In genomic region chr22:36374603-36375024, GRCh38 we compare ENCODE assay signal across 8 cellular contexts. TPM values are rescaled to one million over a fixed set of nuclear protein-coding genes. Genes with fewer than 3 reads are reported as not detected.
A peak's percentile ranks its signal among the peaks of the same experiment; 100 is the strongest.
DNase-seq lines count a peak whose midpoint lies in the region; ATAC-seq and TF ChIP-seq lines count a peak whose summit lies in the region.

No MANE protein-coding gene starts in this region.

- peak in 1 of 3 donors; percentile 51 for DNase-seq in CD4-positive, CD25-positive, alpha-beta regulatory T cell
- DNase-seq in RPMI7951 (ENCODE audit: low read depth) (peak; percentile 63), osteocyte (ENCODE audit: extremely low spot score, unreplicated experiment) (no peak), ovary (no peak), H4 (ENCODE audit: low spot score) (no peak), G401 (ENCODE audit: low spot score) (no peak)

- intact Hi-C loops in ovary (cut with DNase I): loop anchor here in 1 of 4 donors (10.0 kb wide), 1 partner anchor 90 kb away; no protein-coding TSS in a partner anchor

- H3K36me3 ChIP-seq in CD4-positive, CD25-positive, alpha-beta regulatory T cell (ENCODE audit: control insufficient read depth, insufficient read depth, low read length): peaks cover 14% of the 10 kb centered on the region
- H3K36me3 ChIP-seq in ovary: no peaks in the 10 kb centered on the region

- H3K4me1 ChIP-seq in CD4-positive, CD25-positive, alpha-beta regulatory T cell (ENCODE audit: control insufficient read depth, insufficient read depth, low read length, poor library complexity, severe bottlenecking): peaks cover 95% of the 10 kb centered on the region
- peaks cover 31% of the 10 kb centered on the region for H3K4me1 ChIP-seq in ovary (ENCODE audit: insufficient read depth)

- H3K9me3 Mint-ChIP-seq in CD4-positive, CD25-positive, alpha-beta regulatory T cell: no peaks in the 10 kb centered on the region
- H3K9me3 Mint-ChIP-seq in osteocyte (ENCODE audit: unreplicated experiment): no peaks in the 10 kb centered on the region

- H3K36me3 Mint-ChIP-seq in CD4-positive, CD25-positive, alpha-beta regulatory T cell: peaks cover 28% of the 10 kb centered on the region
- H3K36me3 Mint-ChIP-seq in osteocyte (ENCODE audit: unreplicated experiment): peaks cover 16% of the 10 kb centered on the region

- TF ChIP-seq EP300 in ovary (IDR thresholded peaks at IDR 0.05): no peak

- peak overlapping the region; percentile 81 for H3K4me3 ChIP-seq in CD4-positive, CD25-positive, alpha-beta regulatory T cell (ENCODE audit: low read depth, low read length)
- H3K4me3 ChIP-seq in ovary: no peak overlapping the region

- H3K27me3 ChIP-seq in CD4-positive, CD25-positive, alpha-beta regulatory T cell (ENCODE audit: control insufficient read depth, insufficient read depth, low read length): no peaks in the 10 kb centered on the region
- H3K27me3 ChIP-seq in ovary: no peaks in the 10 kb centered on the region

- H3K4me3 Mint-ChIP-seq in CD4-positive, CD25-positive, alpha-beta regulatory T cell: peak overlapping the region; percentile 67 to 87 (median 86)
- no peak overlapping the region for H3K4me3 Mint-ChIP-seq in osteocyte (ENCODE audit: unreplicated experiment)

- peak overlapping the region; percentile 96 for H3K27ac ChIP-seq in CD4-positive, CD25-positive, alpha-beta regulatory T cell (ENCODE audit: insufficient read depth, low read length, poor library complexity, severe bottlenecking)
- peak overlapping the region; percentile 10 for H3K27ac ChIP-seq in cingulate gyrus (ENCODE audit: low read depth, low read length)
- no peak overlapping the region for H3K27ac ChIP-seq in ovary

- no peak for TF ChIP-seq CTCF in osteocyte (IDR thresholded peaks at IDR 0.05)
- TF ChIP-seq CTCF in ovary (IDR thresholded peaks at IDR 0.05): no peak

- H3K27ac Mint-ChIP-seq in CD4-positive, CD25-positive, alpha-beta regulatory T cell: peak overlapping the region; percentile 93 to 97 (median 93)
- H3K27ac Mint-ChIP-seq in osteocyte (ENCODE audit: unreplicated experiment): peak overlapping the region; percentile 69

- ATAC-seq in CD4-positive, CD25-positive, alpha-beta regulatory T cell (ENCODE audit: low read depth in 2 of 2): peak; percentile 29 to 47
- ATAC-seq in HG02571 (IDR thresholded peaks at IDR 0.05; ENCODE audit: unreplicated experiment): no peak

- H3K27me3 Mint-ChIP-seq in CD4-positive, CD25-positive, alpha-beta regulatory T cell: no peaks in the 10 kb centered on the region
- no peaks in the 10 kb centered on the region for H3K27me3 Mint-ChIP-seq in osteocyte (ENCODE audit: unreplicated experiment)

- WGBS in ovary, 3 donors: 39 to 48% (median 42%) methylated on average over 11 of the region's 11 CpGs

- no peak for TF ChIP-seq POLR2A in ovary (IDR thresholded peaks at IDR 0.05)

- peaks cover 41 to 97% (median 75%) of the 10 kb centered on the region in 4 donors for H3K4me1 Mint-ChIP-seq in CD4-positive, CD25-positive, alpha-beta regulatory T cell
- peaks cover 90% of the 10 kb centered on the region for H3K4me1 Mint-ChIP-seq in osteocyte (ENCODE audit: unreplicated experiment)

- no peaks in the 10 kb centered on the region for H3K9me3 ChIP-seq in CD4-positive, CD25-positive, alpha-beta regulatory T cell (ENCODE audit: control insufficient read depth in 2 of 2, low read length in 2 of 2)
- H3K9me3 ChIP-seq in ovary: no peaks in the 10 kb centered on the region

- in situ Hi-C loops in G401 (cut with HindIII; ENCODE audit: low sequenced_read_pairs): no loop called here

RNA-seq across cellular contexts. Expression of gene MYH9, which starts 13.2 kb away (rescaled TPM):
- total RNA-seq in CD4-positive, CD25-positive, alpha-beta regulatory T cell: 1,341 TPM
- 10 to 100 TPM; 80.0 to 98.9 (median 93.4) TPM for polyA plus RNA-seq in CD4-positive, CD25-positive, alpha-beta regulatory T cell
- 260 and 282 TPM in 2 replicates for total RNA-seq in RPMI7951 (2014; rRNA removed; shearing (Covaris generic))
- 938 and 1,044 TPM in 2 replicates for total RNA-seq in osteocyte
- total RNA-seq in ovary: 100 to 1,000 TPM; 128 to 452 (median 348) TPM
- polyA plus RNA-seq in ovary: 100 to 1,000 TPM; 196 to 530 TPM
- 57.5 and 82.9 TPM in 2 replicates for total RNA-seq in H4 (2014; rRNA removed; shearing (Covaris generic))
- total RNA-seq in G401 (2014; rRNA removed; shearing (Covaris generic)): 153 and 185 TPM in 2 replicates

Comparison
In these comparisons a context has a peak if more than half of its experiments do, and no peak if none do; other contexts are left out.
1. H3K27ac ChIP-seq: peak in CD4-positive, CD25-positive, alpha-beta regulatory T cell (single experiment) and cingulate gyrus (single experiment); none in ovary (0 of 2).